8 cellular contexts compared by ENCODE assay signal in the genomic region with DNA sequence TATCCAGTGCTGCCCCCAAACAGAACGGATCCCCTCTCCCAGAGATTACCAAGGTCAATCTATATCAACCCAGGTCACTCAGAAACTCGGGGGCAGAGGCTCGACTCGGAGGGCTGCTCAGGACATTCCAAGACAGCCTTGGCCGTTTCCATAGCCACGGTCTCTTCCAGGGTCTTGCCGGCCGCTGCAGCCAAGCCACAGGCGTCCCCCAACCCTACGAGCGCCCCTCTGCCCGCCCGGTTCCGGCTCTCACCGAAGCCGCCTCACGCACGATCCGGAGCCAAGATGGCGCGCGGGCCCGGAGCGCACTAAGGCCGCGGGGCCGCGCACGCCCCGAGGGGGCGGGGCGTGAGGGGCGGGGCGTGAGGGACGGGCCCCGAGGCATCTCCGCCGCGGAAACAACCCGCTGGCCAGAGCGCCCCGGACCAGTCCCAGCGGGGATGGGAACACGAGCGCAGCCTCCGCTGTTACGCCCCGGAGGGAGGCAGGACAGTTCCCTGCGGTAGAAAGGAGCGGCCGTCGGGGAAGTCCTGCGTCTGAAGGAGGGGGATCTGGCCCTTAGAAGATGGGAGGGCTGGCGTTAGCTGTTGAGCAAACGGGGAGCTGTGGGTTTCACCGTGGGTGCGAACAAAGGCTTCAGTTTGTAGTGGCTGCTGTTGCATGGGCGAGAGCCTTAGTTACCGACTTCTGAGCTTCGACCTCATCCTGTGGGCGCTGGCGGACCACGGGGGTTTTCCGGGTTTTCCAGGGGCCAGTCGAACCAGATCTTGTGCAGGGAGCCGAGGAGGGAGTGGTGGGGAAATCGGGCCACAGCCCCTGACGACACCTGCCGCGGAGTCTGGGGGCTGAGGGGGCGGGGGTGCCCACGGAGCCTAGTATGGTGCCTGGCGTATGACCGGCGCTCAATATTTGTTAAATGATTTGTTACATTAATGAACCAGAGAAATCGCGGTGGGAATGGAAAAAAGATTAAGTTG. TPM values are rescaled to one million over a fixed set of nuclear protein-coding genes. Genes with fewer than 3 reads are reported as not detected.
DNase-seq lines count a peak whose midpoint lies in the region; ATAC-seq and TF ChIP-seq lines count a peak whose summit lies in the region.

Gene RPP25L, minus strand, starts transcription at position 287 of the 977 bp plus-strand sequence. CDS start 801 bp downstream, outside the sequence.

- POLR2A ChIA-PET in CD4-positive, alpha-beta T cell (lab: Charles Lee): interaction anchor here (0.6 to 2.5 kb wide), 10 partner anchors 8 to 233 kb away, joined by 3 to 23 read pairs (median 5); partner anchors contain the start of genes ARID3C, DCTN3, GALT and SIGMAR1

- H3K36me3 Mint-ChIP-seq in CD4-positive, alpha-beta T cell (ENCODE audit: low read depth): peaks cover 46% of the 10 kb centered on the region

- H3K4me3 ChIP-seq in mononuclear cell (ENCODE audit: low read length): peak within 1 kb of the TSS; percentile 80

- H3K27ac ChIP-seq in CD4-positive, alpha-beta T cell (ENCODE audit: low read depth, low read length): peak within 1 kb of the TSS; percentile 79

- H3K27me3 ChIP-seq in CD4-positive, alpha-beta T cell (ENCODE audit: control insufficient read depth, insufficient read depth, low read length): no peaks in the 10 kb centered on the region
- no peaks in the 10 kb centered on the region for H3K27me3 ChIP-seq in mononuclear cell (ENCODE audit: insufficient read depth, low read length)

- peaks cover 24% of the 10 kb centered on the region for H3K4me1 Mint-ChIP-seq in CD4-positive, alpha-beta T cell (ENCODE audit: low read depth)

- no peaks in the 10 kb centered on the region for H3K9me3 Mint-ChIP-seq in CD4-positive, alpha-beta T cell

- intact Hi-C loops in CD4-positive, alpha-beta T cell (cut with DNase I, micrococcal nuclease): loop anchor here (1.0 to 10.0 kb wide), 11 partner anchors 22 to 567 kb away; partner anchors contain the start of genes DNAI1 (in 2 of the 2), FAM219A (in 2 of the 2), ENHO (in 1 of the 2) and GALT (in 1 of the 2)

- TF ChIP-seq CTCF in CD4-positive, alpha-beta T cell (IDR thresholded peaks at IDR 0.05): no peak

- peak; percentile 64 to 88 (median 79) for DNase-seq in CD4-positive, alpha-beta T cell
- DNase-seq in NOMO-1 treated with dmso at 0.1 percent for 144 hours (lab: John Stamatoyannopoulos, UW; ENCODE audit: unreplicated experiment): peak; percentile 82
- DNase-seq in activated T-cell treated with anti-CD3 and anti-CD28 coated beads for 1 hour (ENCODE audit: low read depth): peak; percentile 86
- DNase-seq in epidermal melanocyte (ENCODE audit: insufficient read length, low spot score): peak; percentile 91
- DNase-seq in stimulated activated CD8-positive, alpha-beta memory T cell treated with anti-CD3 and anti-CD28 coated beads, Interleukin-2, amount 100 ng/mL, for 48 hours (ENCODE audit: low read depth in 2 of 2): peak; percentile 77 to 78

- H3K4me1 ChIP-seq in mononuclear cell (ENCODE audit: insufficient read depth, low read length): peaks cover 22% of the 10 kb centered on the region

- ATAC-seq in CD4-positive, alpha-beta T cell (ENCODE audit: poor library complexity): peak; percentile 91
- ATAC-seq in GM19328 (IDR thresholded peaks at IDR 0.05; ENCODE audit: unreplicated experiment): peak; percentile 74
- peak; percentile 85 for ATAC-seq in HG03520 (IDR thresholded peaks at IDR 0.05; ENCODE audit: unreplicated experiment)

- peak within 1 kb of the TSS; percentile 84 for H3K4me3 Mint-ChIP-seq in CD4-positive, alpha-beta T cell

- H3K9me3 ChIP-seq in CD4-positive, alpha-beta T cell (ENCODE audit: control insufficient read depth, low read length): no peaks in the 10 kb centered on the region
- no peaks in the 10 kb centered on the region for H3K9me3 ChIP-seq in mononuclear cell (ENCODE audit: low read depth, low read length)

- H3K27me3 Mint-ChIP-seq in CD4-positive, alpha-beta T cell: no peaks in the 10 kb centered on the region

- H3K27ac Mint-ChIP-seq in CD4-positive, alpha-beta T cell: peak within 1 kb of the TSS; percentile 40

- CTCF ChIA-PET in CD4-positive, alpha-beta T cell (lab: Charles Lee): interaction anchor here (1.4 to 4.2 kb wide), 5 partner anchors 17 to 90 kb away, joined by 3 to 41 read pairs (median 8); partner anchors contain the start of genes ARID3C and GALT

RNA-seq across cellular contexts. Expression of gene RPP25L, which starts in this region (rescaled TPM):
- 1 to 10 TPM; 4.6 to 5.7 TPM for total RNA-seq in CD4-positive, alpha-beta T cell
- 6.1 TPM for total RNA-seq in mononuclear cell

Comparison
In these comparisons a context has a peak if more than half of its experiments do, and no peak if none do; other contexts are left out.
1. Peak in every context shown above with its lines: DNase-seq, ATAC-seq, H3K4me3 ChIP-seq and H3K27ac ChIP-seq.